ENCODE assay signal across 8 cellular contexts in the genomic region with DNA sequence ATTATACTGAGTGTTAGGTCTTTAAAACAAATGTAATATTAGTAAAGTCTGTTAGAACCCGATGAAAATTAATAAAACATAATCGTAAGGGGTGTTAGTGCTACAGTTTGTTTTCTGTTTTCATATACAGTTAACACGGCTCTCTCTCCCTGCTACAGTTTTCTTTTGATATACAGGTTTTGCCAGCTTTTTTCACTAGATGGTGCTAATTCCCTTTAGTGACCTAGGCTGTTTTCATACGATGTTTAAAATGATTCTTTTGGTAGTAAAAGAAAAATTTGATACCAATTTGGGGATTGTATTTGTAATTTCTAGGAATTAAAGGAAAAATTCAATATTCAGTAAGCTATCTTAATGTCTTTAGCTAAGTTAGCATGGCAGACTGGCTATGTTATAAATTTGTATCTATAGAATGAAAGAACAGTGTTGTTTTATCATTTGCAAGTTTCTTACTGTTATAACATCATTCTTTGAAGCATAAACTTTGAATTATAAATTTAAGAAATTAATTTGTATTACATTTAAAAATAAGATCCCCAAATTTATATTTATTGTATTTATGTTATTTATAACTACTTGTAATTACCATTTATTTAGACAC. TPM values are rescaled to one million over a fixed set of nuclear protein-coding genes. Genes with fewer than 3 reads are reported as not detected.
DNase-seq lines count a peak whose midpoint lies in the region; ATAC-seq, FAIRE-seq and TF ChIP-seq lines count a peak whose summit lies in the region.

No MANE protein-coding gene starts in this region.

- H3K4me1 ChIP-seq in GM23248 (ENCODE audit: insufficient read depth) (peaks cover 39% of the 10 kb centered on the region), body of pancreas (peaks cover 5% of the 10 kb centered on the region), keratinocyte (ENCODE audit: control insufficient read depth, extremely low read depth, insufficient read depth, low read length) (peaks cover 8% of the 10 kb centered on the region), tibial artery (peaks cover 0 to 29% (median 15%) of the 10 kb centered on the region in 4 donors)

- WGBS in GM23248 (ENCODE audit: low coverage in 1 of 2, low lambda C conversion rate in 2 of 2, missing lambda C conversion rate in 2 of 2), 2 experiments = 1 to 3% methylated on average over 4 of the region's 4 CpGs
- 1 to 3% methylated on average over 4 of the region's 4 CpGs for WGBS in body of pancreas, 2 donors

- H3K36me3 ChIP-seq in GM23248 (ENCODE audit: low read depth) (peaks cover 25% of the 10 kb centered on the region), body of pancreas (replicated peaks in 1 of 2; ENCODE audit: insufficient read depth in 1 of 2, low read depth in 2 of 2) (peaks cover 0 to 1% of the 10 kb centered on the region in 2 donors), keratinocyte (ENCODE audit: control insufficient read depth in 2 of 2, extremely low read depth in 1 of 2, insufficient read depth in 2 of 2, low read length in 2 of 2) (peaks cover 0 to 9% of the 10 kb centered on the region in 2 experiments), tibial artery (peaks cover 0 to 36% (median 22%) of the 10 kb centered on the region in 3 donors)

- no peaks in the 10 kb centered on the region for H3K36me3 Mint-ChIP-seq in glutamatergic neuron (ENCODE audit: unreplicated experiment)

- H2AFZ ChIP-seq in GM23248 = 0 out of 2 replicates have a peak overlapping the region, but pooled peaks have one; percentile 14
- no peak overlapping the region for H2AFZ ChIP-seq in keratinocyte (ENCODE audit: control insufficient read depth, low read length)

- H3K27me3 ChIP-seq in GM23248 (replicated peaks; ENCODE audit: insufficient read depth) (no peaks in the 10 kb centered on the region), body of pancreas (no peaks in the 10 kb centered on the region), keratinocyte (ENCODE audit: control insufficient read depth, extremely low read depth, insufficient read depth, low read length) (no peaks in the 10 kb centered on the region), tibial artery (no peaks in the 10 kb centered on the region)

- H3K9ac ChIP-seq in GM23248 = no peak overlapping the region
- H3K9ac ChIP-seq in keratinocyte (ENCODE audit: control insufficient read depth, extremely low read depth, insufficient read depth, low read length) = no peak overlapping the region

- H3K4me1 Mint-ChIP-seq in glutamatergic neuron (ENCODE audit: low read depth, unreplicated experiment) = no peaks in the 10 kb centered on the region

- no peaks in the 10 kb centered on the region for H3K9me3 Mint-ChIP-seq in glutamatergic neuron (ENCODE audit: unreplicated experiment)

- no peaks in the 10 kb centered on the region for H3K27me3 Mint-ChIP-seq in glutamatergic neuron (ENCODE audit: unreplicated experiment)

- H3K9me3 ChIP-seq in GM23248 (ENCODE audit: low read depth) (no peaks in the 10 kb centered on the region), body of pancreas (no peaks in the 10 kb centered on the region), keratinocyte (ENCODE audit: control insufficient read depth, low read depth, low read length) (no peaks in the 10 kb centered on the region), tibial artery (no peaks in the 10 kb centered on the region)

- no peak for TF ChIP-seq POLR2A in body of pancreas (IDR thresholded peaks at IDR 0.05)

- no peaks in the 10 kb centered on the region for H3K9me1 ChIP-seq in keratinocyte (ENCODE audit: control insufficient read depth, extremely low read depth, insufficient read depth, low read length)

- in situ Hi-C loops in GM23248 (cut with MboI) = no loop called here

- no peak overlapping the region for H3K27ac ChIP-seq in GM23248
- H3K27ac ChIP-seq in body of pancreas = no peak overlapping the region
- H3K27ac ChIP-seq in keratinocyte (ENCODE audit: control insufficient read depth, insufficient read depth, low read length) = no peak overlapping the region
- H3K27ac ChIP-seq in tibial artery = no peak overlapping the region

- H3K27ac Mint-ChIP-seq in glutamatergic neuron (ENCODE audit: unreplicated experiment) = no peak overlapping the region

- intact Hi-C loops in body of pancreas (cut with DNase I) = no loop called here
- intact Hi-C loops in tibial artery (cut with DNase I; ENCODE audit: low total_unique reads) = no loop called here

- FAIRE-seq in keratinocyte (lab: Jason Lieb, UNC) = peak; percentile 13

- H3F3A ChIP-seq in GM23248 (ENCODE audit: insufficient read depth) = peaks cover 41% of the 10 kb centered on the region

- H4K20me1 ChIP-seq in GM23248 (ENCODE audit: insufficient read depth) = no peaks in the 10 kb centered on the region
- no peaks in the 10 kb centered on the region for H4K20me1 ChIP-seq in keratinocyte (ENCODE audit: control insufficient read depth, extremely low read depth, insufficient read depth, low read length)

- TF ChIP-seq CTCF in body of pancreas (IDR thresholded peaks at IDR 0.05) = peak; percentile 35 to 85 (median 77)
- peak in 2 of 3 experiments; percentile 48 to 67 for TF ChIP-seq CTCF in keratinocyte (optimal IDR thresholded peaks at IDR 0.05 in 1 of 3, IDR thresholded peaks at IDR 0.05 in 1 of 3, conservative IDR thresholded peaks at IDR 0.05 in 1 of 3; ENCODE audit: extremely low read depth in 1 of 3, insufficient read depth in 2 of 3, low read length in 3 of 3)
- peak; percentile 51 to 77 for TF ChIP-seq CTCF in tibial artery (IDR thresholded peaks at IDR 0.05)
- no peak for TF ChIP-seq CTCF in glutamatergic neuron (IDR thresholded peaks at IDR 0.05; ENCODE audit: partially characterized antibody, unreplicated experiment)

- no peak overlapping the region for H3K4me3 Mint-ChIP-seq in glutamatergic neuron (ENCODE audit: unreplicated experiment)

- no peak overlapping the region for H3K4me3 ChIP-seq in GM23248
- H3K4me3 ChIP-seq in body of pancreas = no peak overlapping the region
- H3K4me3 ChIP-seq in keratinocyte (ENCODE audit: control insufficient read depth in 2 of 3, extremely low read depth in 1 of 3, insufficient read depth in 2 of 3, low read depth in 1 of 3, low read length in 3 of 3) = no peak overlapping the region
- H3K4me3 ChIP-seq in tibial artery = no peak overlapping the region

- H3K9me2 ChIP-seq in GM23248 (ENCODE audit: insufficient read depth) = no peaks in the 10 kb centered on the region

- H3K79me2 ChIP-seq in GM23248 (ENCODE audit: insufficient read depth) (no peaks in the 10 kb centered on the region), keratinocyte (ENCODE audit: control insufficient read depth, insufficient read depth, low read length) (no peaks in the 10 kb centered on the region)

- ATAC-seq in body of pancreas = peak; percentile 87

- dilution Hi-C loops in keratinocyte (cut with MboI; ENCODE audit: extremely low pct_ligation_motif_present, low sequenced_read_pairs) = no loop called here

- H3K4me2 ChIP-seq in GM23248 (ENCODE audit: unreplicated experiment) (no peak overlapping the region), keratinocyte (ENCODE audit: control insufficient read depth, extremely low read depth, insufficient read depth, low read depth, low read length) (no peak overlapping the region)

- peak; percentile 64 for DNase-seq in Ammon's horn (ENCODE audit: low spot score)
- peak; percentile 83 for DNase-seq in GM23248
- peak; percentile 33 to 77 for DNase-seq in NCI-H524 (lab: John Stamatoyannopoulos, UW)
- no peak for DNase-seq in body of pancreas
- DNase-seq in keratinocyte (ENCODE audit: low read depth, low spot score) = no peak
- no peak for DNase-seq in tibial artery
- no peak for DNase-seq in stimulated activated CD8-positive, alpha-beta memory T cell treated with anti-CD3 and anti-CD28 coated beads, Interleukin-4, amount 100 ng/mL, for 48 hours
- no peak for DNase-seq in glutamatergic neuron

RNA-seq across cellular contexts. Expression of a gene that starts 11.5 kb away (rescaled TPM):
- 15.8 and 18.6 TPM in 2 replicates for total RNA-seq in GM23248 (2014; rRNA removed; shearing (Covaris generic))
- polyA plus RNA-seq in GM23248 (2016; fragmentation: Nextera tagmentation; extraction: Ambion mirVana) (40.5 and 43.2 TPM in 2 replicates), keratinocyte (4.6 to 7.7 TPM (median 7.0 TPM) in 3 replicates)
- total RNA-seq in body of pancreas (10 to 100 TPM in 1 of 2 donors, 1 to 10 TPM in 1; 6.9 to 12.7 TPM), glutamatergic neuron (ENCODE audit: unreplicated experiment) (27.8 TPM)
- 1.4 TPM for polyA plus RNA-seq in keratinocyte (2011; ENCODE audit: low read depth)
- polyA plus RNA-seq in keratinocyte (2011; cell fraction: cytosol; rRNA removed) = 3.8 and 6.4 TPM in 2 replicates
- polyA plus RNA-seq in keratinocyte (2011; cell fraction: nucleus; rRNA removed) = 11.2 and 11.8 TPM in 2 replicates
- polyA plus RNA-seq in keratinocyte (2012; ENCODE audit: low replicate concordance) = 3.7 and 5.2 TPM in 2 replicates
- polyA minus RNA-seq in keratinocyte = 4.9 to 9.7 TPM (median 8.8 TPM) in 3 replicates
- polyA minus RNA-seq in keratinocyte (2011; cell fraction: cytosol; rRNA and poly(A)+ RNA removed) = 3.5 TPM
- 9.9 and 14.8 TPM in 2 replicates for polyA minus RNA-seq in keratinocyte (2011; cell fraction: nucleus; rRNA and poly(A)+ RNA removed)

Comparison
In these comparisons a context has a peak if more than half of its experiments do, and no peak if none do; other contexts are left out.
1. DNase-seq: peak in Ammon's horn (single experiment), GM23248 (single experiment) and NCI-H524 (2 of 2); none in body of pancreas (0 of 4), keratinocyte (single experiment), tibial artery (0 of 2), stimulated activated CD8-positive, alpha-beta memory T cell treated with anti-CD3 and anti-CD28 coated beads, Interleukin-4, amount 100 ng/mL, for 48 hours (single experiment) and glutamatergic neuron (single experiment).